Comparison of ENCODE assay signal across 25 cellular contexts in the genomic region with DNA sequence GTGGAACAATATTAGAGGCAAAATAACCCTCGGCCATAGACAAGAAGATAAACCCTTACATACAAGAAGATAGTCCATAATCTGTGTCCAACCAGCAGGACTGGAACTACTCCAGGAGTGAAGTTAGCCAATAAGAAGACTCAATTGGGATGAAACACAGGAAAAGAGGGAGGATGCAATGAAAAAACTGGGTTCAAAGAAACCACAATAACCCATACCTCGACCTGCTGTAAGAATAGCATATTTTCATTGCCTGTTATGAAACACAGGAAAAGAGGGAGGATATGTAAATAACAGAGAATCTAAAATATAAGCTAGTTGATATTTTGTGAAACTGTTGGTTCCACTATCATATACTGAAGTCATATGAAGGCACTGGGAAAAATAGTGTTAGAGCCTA.
DNase-seq lines count a peak whose midpoint lies in the region; ATAC-seq, FAIRE-seq and TF ChIP-seq lines count a peak whose summit lies in the region.
"Had no signal": no experiment of that assay in that cellular context is flagged by ENCODE, and none has a peak within 500 bp of the region (broad histone marks: within the 10 kb centered on the region; RNA-seq: fewer than 3 reads in every experiment).

No MANE protein-coding gene starts in this region.

- no peaks in the 10 kb centered on the region for H3K27me3 ChIP-seq in DND-41 (ENCODE audit: insufficient read depth, low read length, poor library complexity)
- H3K27me3 ChIP-seq in Loucy (ENCODE audit: insufficient read depth, low read length, poor library complexity, severe bottlenecking), result no peaks in the 10 kb centered on the region
- H3K27me3 ChIP-seq in endothelial cell of umbilical vein (ENCODE audit: control insufficient read depth in 2 of 2, insufficient read depth in 2 of 2, low read length in 2 of 2), result peaks cover 6 to 9% of the 10 kb centered on the region in 2 experiments
- H3K27me3 ChIP-seq: BE2C, BLaER1 had no signal

- no peaks in the 10 kb centered on the region for H4K20me1 ChIP-seq in DND-41 (ENCODE audit: insufficient read depth, low read length)
- no peaks in the 10 kb centered on the region for H4K20me1 ChIP-seq in Loucy (ENCODE audit: insufficient read depth, low read length, poor library complexity, severe bottlenecking)
- peaks cover 3% of the 10 kb centered on the region for H4K20me1 ChIP-seq in endothelial cell of umbilical vein (replicated peaks; ENCODE audit: control insufficient read depth, extremely low read depth, insufficient read depth, low read length)
- H4K20me1 ChIP-seq: BLaER1 had no signal

- H3K9ac ChIP-seq in DND-41 (ENCODE audit: low read depth, low read length), result no peak overlapping the region
- no peak overlapping the region for H3K9ac ChIP-seq in Loucy (ENCODE audit: low read depth, low read length, poor library complexity, severe bottlenecking)
- H3K9ac ChIP-seq in endothelial cell of umbilical vein (replicated peaks; ENCODE audit: extremely low read depth, insufficient read depth, low read length), result no peak overlapping the region
- H3K9ac ChIP-seq: BLaER1 had no signal

- no peaks in the 10 kb centered on the region for H3K9me1 ChIP-seq in endothelial cell of umbilical vein (replicated peaks; ENCODE audit: control insufficient read depth, extremely low read depth, insufficient read depth, low read length)

- no peak for TF ChIP-seq POLR2A in endothelial cell of umbilical vein (IDR thresholded peaks at IDR 0.05; ENCODE audit: low read depth, low read length)

- peak; percentile 61; the same call in 2 of the 3 replicates for ATAC-seq in DND-41 (ENCODE audit: insufficient read depth, low read depth)
- no peak for ATAC-seq in GM18517 (IDR thresholded peaks at IDR 0.05; ENCODE audit: unreplicated experiment)
- no peak for ATAC-seq in GM18868 (IDR thresholded peaks at IDR 0.05; ENCODE audit: unreplicated experiment)
- ATAC-seq: A549 had no signal

- peaks cover 4% of the 10 kb centered on the region; the same call in 1 of the 2 replicates for H3F3A ChIP-seq in Loucy (ENCODE audit: low read depth)

- POLR2A ChIA-PET in endothelial cell of umbilical vein (lab: Charles Lee), result no interaction called here

- H3K9me2 ChIP-seq in Loucy (replicated peaks; ENCODE audit: low read depth, low read length), result no peaks in the 10 kb centered on the region

- H3K36me3 ChIP-seq in DND-41 (ENCODE audit: insufficient read depth, low read length), result no peaks in the 10 kb centered on the region
- no peaks in the 10 kb centered on the region for H3K36me3 ChIP-seq in Loucy (ENCODE audit: insufficient read depth, low read length)
- H3K36me3 ChIP-seq in endothelial cell of umbilical vein (ENCODE audit: control insufficient read depth in 2 of 2, extremely low read depth in 1 of 2, insufficient read depth in 2 of 2, low read length in 2 of 2), result no peaks in the 10 kb centered on the region
- H3K36me3 ChIP-seq: BE2C, BLaER1 had no signal

- H2AFZ ChIP-seq in DND-41 (ENCODE audit: low read depth, low read length) (no peak overlapping the region), Loucy (ENCODE audit: low read length) (no peak overlapping the region), endothelial cell of umbilical vein (ENCODE audit: low read depth, low read length) (no peak overlapping the region)

- H3K4me1 ChIP-seq in DND-41 (ENCODE audit: insufficient read depth, low read length), result peaks cover 8% of the 10 kb centered on the region
- H3K4me1 ChIP-seq in Loucy (ENCODE audit: insufficient read depth, low read length, poor library complexity, severe bottlenecking), result peaks cover 32% of the 10 kb centered on the region
- peaks cover under 1% of the 10 kb centered on the region for H3K4me1 ChIP-seq in endothelial cell of umbilical vein (ENCODE audit: control insufficient read depth, extremely low read depth, insufficient read depth, low read length)
- H3K4me1 ChIP-seq: A549, BE2C, BLaER1 had no signal

- H3K27ac ChIP-seq in DND-41 (ENCODE audit: low read length), result no peak overlapping the region
- H3K27ac ChIP-seq in endothelial cell of umbilical vein (ENCODE audit: insufficient read depth, low read depth, low read length), result no peak overlapping the region
- H3K27ac ChIP-seq: 22Rv1, A549, BLaER1 had no signal

- no TSS peak for BruUV-seq in endothelial cell of umbilical vein (replicated peaks; lab: Mats Ljungman, UMichigan)

- no peak for TF ChIP-seq CTCF in DND-41 (IDR thresholded peaks at IDR 0.05; ENCODE audit: borderline replicate concordance, extremely low read depth, low read length, poor library complexity, severe bottlenecking)
- no peak for TF ChIP-seq CTCF in Loucy (conservative IDR thresholded peaks at IDR 0.05; ENCODE audit: low read length)
- no peak for TF ChIP-seq CTCF in choroid plexus epithelial cell (conservative IDR thresholded peaks at IDR 0.05; ENCODE audit: low read depth, low read length)
- no peak for TF ChIP-seq CTCF in endothelial cell of umbilical vein (IDR thresholded peaks at IDR 0.05; ENCODE audit: extremely low read depth in 1 of 2, insufficient read depth in 1 of 2, low read depth in 1 of 2, low read length in 2 of 2)

- H3K9me3 ChIP-seq in DND-41 (ENCODE audit: insufficient read depth, low read length, severe bottlenecking), result no peaks in the 10 kb centered on the region
- no peaks in the 10 kb centered on the region for H3K9me3 ChIP-seq in Loucy (ENCODE audit: insufficient read depth, low read depth, low read length)
- H3K9me3 ChIP-seq in endothelial cell of umbilical vein (replicated peaks; ENCODE audit: control insufficient read depth, insufficient read depth, low read length), result no peaks in the 10 kb centered on the region
- H3K9me3 ChIP-seq: A549, BE2C, BLaER1 had no signal

- no peaks in the 10 kb centered on the region for H3K79me2 ChIP-seq in DND-41 (ENCODE audit: insufficient read depth, low read length)
- H3K79me2 ChIP-seq in Loucy (ENCODE audit: insufficient read depth, low read length), result no peaks in the 10 kb centered on the region
- no peaks in the 10 kb centered on the region for H3K79me2 ChIP-seq in endothelial cell of umbilical vein (ENCODE audit: control insufficient read depth, insufficient read depth, low read length)

- H3K4me3 ChIP-seq in DND-41 (ENCODE audit: low read depth in 1 of 2, low read length in 2 of 2) (no peak overlapping the region), Loucy (ENCODE audit: low read length, poor library complexity, severe bottlenecking) (no peak overlapping the region), choroid plexus epithelial cell (ENCODE audit: low read depth, low read length) (no peak overlapping the region), endothelial cell of umbilical vein (replicated peaks in 1 of 3; ENCODE audit: insufficient read depth in 1 of 3, low read depth in 1 of 3, low read length in 3 of 3) (no peak overlapping the region)
- H3K4me3 ChIP-seq: A549, BLaER1 had no signal

- intact Hi-C loops in endothelial cell of umbilical vein (cut with micrococcal nuclease), result no loop called here

- no peak for FAIRE-seq in endothelial cell of umbilical vein (lab: Jason Lieb, UNC)
- FAIRE-seq: A549, GM12891, GM19239 had no signal

- no peak for DNase-seq in DND-41
- DNase-seq in choroid plexus epithelial cell (ENCODE audit: low read depth), result peak; percentile 13
- peak; percentile 31 for DNase-seq in endothelial cell of umbilical vein (ENCODE audit: low read depth, low spot score)
- DNase-seq in GM19240 (ENCODE audit: insufficient read length, low spot score), result no peak
- DNase-seq in cerebellar cortex (ENCODE audit: low spot score), result no peak
- DNase-seq: BE2C; C1 segment of cervical spinal cord; CD4-positive, alpha-beta memory T cell; CD4-positive, CD25-positive, alpha-beta regulatory T cell; CD8-positive, alpha-beta memory T cell; COR-L47; DMS 273 treated with DMSO at 0.1 percent for 48 hours; DMS153; DMS53; DMS79; EL; GDM1 had no signal

- CTCF ChIA-PET in endothelial cell of umbilical vein (lab: Charles Lee), result interaction anchor here (0.7 to 0.8 kb wide), 2 partner anchors 168 to 492 kb away, joined by 3 to 5 read pairs; no protein-coding TSS in a partner anchor

- H3K4me2 ChIP-seq in DND-41 (ENCODE audit: insufficient read depth, low read length) (no peak overlapping the region), Loucy (ENCODE audit: low read depth, low read length, poor library complexity, severe bottlenecking) (peak overlapping the region; percentile 29), endothelial cell of umbilical vein (ENCODE audit: insufficient read depth, low read length) (no peak overlapping the region)
- H3K4me2 ChIP-seq: A549, BLaER1 had no signal

- dilution Hi-C loops in endothelial cell of umbilical vein (cut with MboI; ENCODE audit: extremely low pct_ligation_motif_present, low sequenced_read_pairs), result no loop called here

TF ChIP-seq in endothelial cell of umbilical vein, 7 proteins besides CTCF, POLR2A, EP300 and RAD21:
- TF ChIP-seq FOS (IDR thresholded peaks at IDR 0.05; ENCODE audit: borderline replicate concordance, insufficient read depth, low read length) (no peak), EZH2 (IDR thresholded peaks at IDR 0.05; ENCODE audit: borderline replicate concordance, low read depth, low read length, severe bottlenecking) (no peak), JUN (IDR thresholded peaks at IDR 0.05; ENCODE audit: borderline replicate concordance, insufficient read depth, insufficient read length, low read depth) (no peak), MAX (IDR thresholded peaks at IDR 0.05; ENCODE audit: insufficient read depth, insufficient read length) (no peak), POLR2AphosphoS5 (IDR thresholded peaks at IDR 0.05; ENCODE audit: insufficient read depth, low read depth, low read length) (no peak), MYC (IDR thresholded peaks at IDR 0.05; ENCODE audit: low read depth, low read length) (no peak), GATA2 (IDR thresholded peaks at IDR 0.05; ENCODE audit: insufficient read depth, insufficient read length, low read depth, low read length) (no peak)

Comparison
In these comparisons a context has a peak if more than half of its experiments do, and no peak if none do; other contexts are left out.
1. DNase-seq: peak in choroid plexus epithelial cell (single experiment) and endothelial cell of umbilical vein (single experiment); none in DND-41 (single experiment), GM19240 (single experiment) and cerebellar cortex (single experiment).